In the genomic region with DNA sequence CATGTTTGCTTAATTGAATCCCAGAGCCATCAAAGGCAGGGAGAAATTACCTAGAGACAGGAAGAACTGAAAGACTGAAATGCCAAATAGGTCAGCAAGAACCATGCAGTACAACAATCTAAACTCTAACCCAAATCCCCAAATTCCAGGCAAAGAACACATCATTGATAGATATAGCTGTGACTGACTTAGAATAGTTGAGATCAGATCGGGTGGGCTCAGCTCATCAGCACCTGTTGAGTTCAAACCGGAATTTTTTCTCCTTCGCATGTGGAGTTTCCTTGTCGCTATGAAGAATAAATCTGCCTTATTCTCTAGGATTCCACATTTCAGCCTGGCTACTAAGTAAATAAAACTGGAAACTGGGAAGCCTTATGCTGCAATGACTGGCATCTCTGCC, we compare ENCODE assay signal across 8 cellular contexts. TPM values are rescaled to one million over a fixed set of nuclear protein-coding genes. Genes with fewer than 3 reads are reported as not detected.
DNase-seq lines count a peak whose midpoint lies in the region; ATAC-seq, FAIRE-seq and TF ChIP-seq lines count a peak whose summit lies in the region.

No MANE protein-coding gene starts in this region.

- TF ChIP-seq RAD21 in GM12878 (IDR thresholded peaks at IDR 0.05; ENCODE audit: insufficient read depth, low read depth, low read length), result no peak

- no peak for ATAC-seq in activated CD8-positive, alpha-beta memory T cell treated with anti-CD3 and anti-CD28 coated beads, Interleukin-2, amount 10 ng/mL, durations not matched to agents 7 days and 5 days
- no peak for ATAC-seq in GM12878

- POLR2A ChIA-PET in GM12878 (lab: Charles Lee), result no interaction called here

- TF ChIP-seq POLR2A in GM12878 (IDR thresholded peaks at IDR 0.05; ENCODE audit: low read depth, low read length), result no peak
- TF ChIP-seq POLR2A in thyroid gland (IDR thresholded peaks at IDR 0.05), result no peak

- no peaks in the 10 kb centered on the region for H4K20me1 ChIP-seq in GM12878 (ENCODE audit: control insufficient read depth, insufficient read depth)

- 77% methylated on average over 4 of the region's 4 CpGs for WGBS in GM12878 (ENCODE audit: insufficient coverage, insufficient replicate concordance, low lambda C conversion rate, missing lambda C conversion rate)
- 53 to 71% methylated on average over 4 of the region's 4 CpGs for WGBS in thyroid gland, 2 donors

- TF ChIP-seq CTCF in GM12878 (IDR thresholded peaks at IDR 0.05 in 2 of 3, conservative IDR thresholded peaks at IDR 0.05 in 1 of 3; ENCODE audit: control insufficient read depth in 2 of 3, extremely low read depth in 1 of 3, insufficient read depth in 1 of 3, low read depth in 3 of 3, low read length in 3 of 3), result no peak
- TF ChIP-seq CTCF in thyroid gland (IDR thresholded peaks at IDR 0.05), result no peak

- no peak overlapping the region for H2AFZ ChIP-seq in GM12878 (ENCODE audit: control insufficient read depth, low read depth, low read length)

- H3K27me3 ChIP-seq in GM12878 (replicated peaks in 1 of 2; ENCODE audit: control insufficient read depth in 2 of 2, insufficient read depth in 2 of 2, low read length in 1 of 2) (peaks cover 5 to 11% of the 10 kb centered on the region in 2 experiments; a peak in 3 of 4 replicates), thyroid gland (no peaks in the 10 kb centered on the region)

- H3K9me3 ChIP-seq in GM12878 (replicated peaks; ENCODE audit: control insufficient read depth, insufficient read depth, low read length), result no peaks in the 10 kb centered on the region
- no peaks in the 10 kb centered on the region for H3K9me3 ChIP-seq in thyroid gland

- CTCF ChIA-PET in activated CD8-positive, alpha-beta memory T cell treated with anti-CD3 and anti-CD28 coated beads, Interleukin-2, amount 10 ng/mL, durations not matched to agents 7 days and 5 days (lab: Charles Lee), result interaction anchor here (1.0 kb wide), 1 partner anchor 20 kb away, joined by 3 read pairs; no protein-coding TSS in a partner anchor
- CTCF ChIA-PET in GM12878 (lab: Yijun Ruan, JAX), result interaction anchor here (0.6 kb wide), 1 partner anchor 293 kb away, joined by 5 read pairs; no protein-coding TSS in a partner anchor

- no TSS peak for BruUV-seq in GM12878 (replicated peaks; lab: Mats Ljungman, UMichigan)

- no peak overlapping the region for H3K27ac ChIP-seq in GM12878 (ENCODE audit: control insufficient read depth, insufficient read depth)
- peak overlapping the region in 2 of 3 donors; percentile 95 to 97 for H3K27ac ChIP-seq in thyroid gland

- RAD21 ChIA-PET in GM12878 (lab: Charles Lee; ENCODE audit: unreplicated experiment), result no interaction called here

- H3K79me2 ChIP-seq in GM12878 (ENCODE audit: control insufficient read depth, insufficient read depth, low read length), result no peaks in the 10 kb centered on the region

- peaks cover 11% of the 10 kb centered on the region for H3K36me3 Mint-ChIP-seq in activated CD8-positive, alpha-beta memory T cell treated with anti-CD3 and anti-CD28 coated beads, Interleukin-2, amount 10 ng/mL, durations not matched to agents 7 days and 5 days

- peak overlapping the region; percentile 86 for H3K4me3 Mint-ChIP-seq in activated CD8-positive, alpha-beta memory T cell treated with anti-CD3 and anti-CD28 coated beads, Interleukin-2, amount 10 ng/mL, durations not matched to agents 7 days and 5 days

- SMC1A ChIA-PET in GM12878 (lab: Charles Lee; ENCODE audit: uncharacterized antibody, unreplicated experiment), result no interaction called here

- peak overlapping the region; percentile 78 for H3K4me2 ChIP-seq in GM12878 (ENCODE audit: control insufficient read depth, insufficient read depth)

- TF ChIP-seq EP300 in GM12878 (IDR thresholded peaks at IDR 0.05; ENCODE audit: borderline replicate concordance in 1 of 2, control insufficient read depth in 1 of 2, low read depth in 2 of 2, low read length in 2 of 2), result no peak

- no peaks in the 10 kb centered on the region for H3K27me3 Mint-ChIP-seq in activated CD8-positive, alpha-beta memory T cell treated with anti-CD3 and anti-CD28 coated beads, Interleukin-2, amount 10 ng/mL, durations not matched to agents 7 days and 5 days

- no peak overlapping the region for H3K9ac ChIP-seq in GM12878 (ENCODE audit: control insufficient read depth, insufficient read depth, low read length)

- in situ Hi-C loops in GM12878 (cut with MboI), result no loop called here

- no peak for DNase-seq in activated CD8-positive, alpha-beta memory T cell treated with anti-CD3 and anti-CD28 coated beads, Interleukin-2, amount 10 ng/mL, durations not matched to agents 7 days and 5 days
- no peak for DNase-seq in activated CD8-positive, alpha-beta memory T cell treated with anti-CD3 and anti-CD28 coated beads, Interleukin-2, amount 50 U/mL, for 4 hours
- DNase-seq in GM12878 (ENCODE audit: low read depth, low spot score) (no peak), medulla oblongata (ENCODE audit: extremely low spot score) (peak; percentile 14), thyroid gland (no peak), ureter (ENCODE audit: low spot score) (no peak), COR-L47 (lab: John Stamatoyannopoulos, UW) (no peak), foreskin melanocyte (no peak)

- H3K36me3 ChIP-seq in GM12878 (ENCODE audit: control insufficient read depth in 2 of 2, insufficient read depth in 2 of 2, low read length in 1 of 2) (no peaks in the 10 kb centered on the region), thyroid gland (no peaks in the 10 kb centered on the region)

- H3K4me3 ChIP-seq in GM12878 (no peak overlapping the region; the same call in 1 of the 2 replicates), thyroid gland (replicated peaks in 1 of 3) (peak overlapping the region in 2 of 3 donors; percentile 62 to 97)

- FAIRE-seq in GM12878 (lab: Jason Lieb, UNC), result no peak

- H3K4me1 ChIP-seq in GM12878 (ENCODE audit: control insufficient read depth, insufficient read depth, low read length) (no peaks in the 10 kb centered on the region), thyroid gland (peaks cover 15 to 28% of the 10 kb centered on the region in 2 donors)

- no peaks in the 10 kb centered on the region for H3K9me3 Mint-ChIP-seq in activated CD8-positive, alpha-beta memory T cell treated with anti-CD3 and anti-CD28 coated beads, Interleukin-2, amount 10 ng/mL, durations not matched to agents 7 days and 5 days (ENCODE audit: low read depth)

- peak overlapping the region; percentile 96 for H3K27ac Mint-ChIP-seq in activated CD8-positive, alpha-beta memory T cell treated with anti-CD3 and anti-CD28 coated beads, Interleukin-2, amount 10 ng/mL, durations not matched to agents 7 days and 5 days

- peaks cover 47% of the 10 kb centered on the region for H3K4me1 Mint-ChIP-seq in activated CD8-positive, alpha-beta memory T cell treated with anti-CD3 and anti-CD28 coated beads, Interleukin-2, amount 10 ng/mL, durations not matched to agents 7 days and 5 days

- intact Hi-C loops in GM12878 (cut with micrococcal nuclease; ENCODE audit: unreplicated experiment), result no loop called here
- intact Hi-C loops in thyroid gland (cut with DNase I), result loop anchor here (10.0 kb wide), 1 partner anchor 111 kb away; a partner anchor contains a TSS

TF ChIP-seq in GM12878, 131 proteins besides CTCF, POLR2A, EP300 and RAD21 (continues in another document):
- TF ChIP-seq IKZF1 (conservative IDR thresholded peaks at IDR 0.05) (no peak), JUNB (IDR thresholded peaks at IDR 0.05) (no peak), NBN (IDR thresholded peaks at IDR 0.05) (no peak)

RNA-seq across cellular contexts. Expression of a gene that starts 1.4 kb away (rescaled TPM):
- total RNA-seq in activated CD8-positive, alpha-beta memory T cell treated with anti-CD3 and anti-CD28 coated beads, Interleukin-2, amount 10 ng/mL, durations not matched to agents 7 days and 5 days, result 10 to 100 TPM; 11.5 to 13.1 TPM
- total RNA-seq in GM12878 (2013; cell fraction: nucleolus; rRNA removed), result not detected in 2 replicates
- total RNA-seq in GM12878 (2014; rRNA removed) (0.11 and 0.16 TPM in 2 replicates), GM12878 (2014; rRNA removed; fragmentation: Illumina TruSeq; extraction: Trizol) (0.32 and 0.45 TPM in 2 replicates), GM12878 (2021) (0.33 and 0.37 TPM in 2 replicates), thyroid gland (10 to 100 TPM; 21.2 to 35.1 (median 23.9) TPM), ureter (25.1 TPM)
- polyA plus RNA-seq in GM12878 (2011; ENCODE audit: low read depth), result 1.0 TPM
- polyA plus RNA-seq in GM12878 (2011; rRNA removed) (0.12 and 0.14 TPM in 2 replicates), GM12878 (2014; fragmentation: Illumina TruSeq; extraction: Trizol) (0.28 and 0.36 TPM in 2 replicates), GM12878 (2014; fragmentation: Nextera tagmentation; extraction: Ambion mirVana) (under 1 TPM; 0.31 to 0.37 TPM), GM12878 (2014; rRNA removed) (0.10 and 0.25 TPM in 2 replicates), GM12878 (2016; fragmentation: Nextera tagmentation; extraction: Ambion mirVana) (under 1 TPM; 0.28 to 0.48 TPM)
- polyA plus RNA-seq in GM12878 (2011; cell fraction: cytosol; rRNA removed), result 0.04 and 0.12 TPM in 2 replicates
- polyA plus RNA-seq in GM12878 (2011; cell fraction: nucleus; rRNA removed), result 0.13 and 0.18 TPM in 2 replicates
- 1.1 and 1.2 TPM in 2 replicates for polyA plus RNA-seq in GM12878 (2012)
- 0.26 and 0.37 TPM in 2 replicates for polyA minus RNA-seq in GM12878 (2011; rRNA and poly(A)+ RNA removed)
- polyA minus RNA-seq in GM12878 (2011; cell fraction: cytosol; rRNA and poly(A)+ RNA removed), result not detected in 2 replicates
- polyA minus RNA-seq in GM12878 (2011; cell fraction: nucleus; rRNA and poly(A)+ RNA removed), result not detected in 2 replicates

RNA-seq across cellular contexts. Expression of a gene that starts 1.8 kb away (rescaled TPM):
- total RNA-seq in activated CD8-positive, alpha-beta memory T cell treated with anti-CD3 and anti-CD28 coated beads, Interleukin-2, amount 10 ng/mL, durations not matched to agents 7 days and 5 days, result 10 to 100 TPM; 49.9 to 72.1 TPM
- total RNA-seq in GM12878 (2013; cell fraction: nucleolus; rRNA removed), result 0.22 and 0.52 TPM in 2 replicates
- 1.3 TPM in 2 replicates for total RNA-seq in GM12878 (2014; rRNA removed)
- 1.2 and 2.5 TPM in 2 replicates for total RNA-seq in GM12878 (2014; rRNA removed; fragmentation: Illumina TruSeq; extraction: Trizol)
- total RNA-seq in GM12878 (2021), result 1.6 and 2.4 TPM in 2 replicates
- polyA plus RNA-seq in GM12878 (2011; ENCODE audit: low read depth), result 5.2 TPM
- polyA plus RNA-seq in GM12878 (2011; rRNA removed), result 2.3 and 3.1 TPM in 2 replicates
- polyA plus RNA-seq in GM12878 (2011; cell fraction: cytosol; rRNA removed), result 2.9 TPM in 2 replicates
- polyA plus RNA-seq in GM12878 (2011; cell fraction: nucleus; rRNA removed), result 1.8 and 1.9 TPM in 2 replicates
- polyA plus RNA-seq in GM12878 (2012), result 6.8 and 7.7 TPM in 2 replicates
- 3.1 and 5.7 TPM in 2 replicates for polyA plus RNA-seq in GM12878 (2014; fragmentation: Illumina TruSeq; extraction: Trizol)
- 1 to 10 TPM; 3.8 to 3.9 TPM for polyA plus RNA-seq in GM12878 (2014; fragmentation: Nextera tagmentation; extraction: Ambion mirVana)
- 1.7 and 1.8 TPM in 2 replicates for polyA plus RNA-seq in GM12878 (2014; rRNA removed)
- polyA plus RNA-seq in GM12878 (2016; fragmentation: Nextera tagmentation; extraction: Ambion mirVana), result 1 to 10 TPM; 5.8 to 6.8 TPM
- 1.1 and 3.5 TPM in 2 replicates for polyA minus RNA-seq in GM12878 (2011; rRNA and poly(A)+ RNA removed)
- 3.1 and 3.3 TPM in 2 replicates for polyA minus RNA-seq in GM12878 (2011; cell fraction: cytosol; rRNA and poly(A)+ RNA removed)
- 0.85 and 0.86 TPM in 2 replicates for polyA minus RNA-seq in GM12878 (2011; cell fraction: nucleus; rRNA and poly(A)+ RNA removed)
- 10 to 100 TPM; 63.0 to 69.0 (median 66.8) TPM for total RNA-seq in thyroid gland
- 96.3 TPM for total RNA-seq in ureter

Comparison
In these comparisons a context has a peak if more than half of its experiments do, and no peak if none do; other contexts are left out.
1. RNA of a gene that starts 1.4 kb away (total RNA-seq): 25.1 TPM in ureter (single experiment), 21.2 to 35.1 TPM in thyroid gland and 11.5 to 13.1 TPM in activated CD8-positive, alpha-beta memory T cell treated with anti-CD3 and anti-CD28 coated beads, Interleukin-2, amount 10 ng/mL, durations not matched to agents 7 days and 5 days; 0.11 to 0.45 TPM in GM12878; every median in the first group is over 4 times any median in the second.
2. RNA of a gene that starts 1.8 kb away (total RNA-seq): 96.3 TPM in ureter (single experiment), 49.9 to 72.1 TPM in activated CD8-positive, alpha-beta memory T cell treated with anti-CD3 and anti-CD28 coated beads, Interleukin-2, amount 10 ng/mL, durations not matched to agents 7 days and 5 days and 63.0 to 69.0 TPM in thyroid gland; 0.22 to 2.5 TPM in GM12878; every median in the first group is over 10 times any median in the second.